1 cellular context compared by ENCODE assay signal in the genomic region with DNA sequence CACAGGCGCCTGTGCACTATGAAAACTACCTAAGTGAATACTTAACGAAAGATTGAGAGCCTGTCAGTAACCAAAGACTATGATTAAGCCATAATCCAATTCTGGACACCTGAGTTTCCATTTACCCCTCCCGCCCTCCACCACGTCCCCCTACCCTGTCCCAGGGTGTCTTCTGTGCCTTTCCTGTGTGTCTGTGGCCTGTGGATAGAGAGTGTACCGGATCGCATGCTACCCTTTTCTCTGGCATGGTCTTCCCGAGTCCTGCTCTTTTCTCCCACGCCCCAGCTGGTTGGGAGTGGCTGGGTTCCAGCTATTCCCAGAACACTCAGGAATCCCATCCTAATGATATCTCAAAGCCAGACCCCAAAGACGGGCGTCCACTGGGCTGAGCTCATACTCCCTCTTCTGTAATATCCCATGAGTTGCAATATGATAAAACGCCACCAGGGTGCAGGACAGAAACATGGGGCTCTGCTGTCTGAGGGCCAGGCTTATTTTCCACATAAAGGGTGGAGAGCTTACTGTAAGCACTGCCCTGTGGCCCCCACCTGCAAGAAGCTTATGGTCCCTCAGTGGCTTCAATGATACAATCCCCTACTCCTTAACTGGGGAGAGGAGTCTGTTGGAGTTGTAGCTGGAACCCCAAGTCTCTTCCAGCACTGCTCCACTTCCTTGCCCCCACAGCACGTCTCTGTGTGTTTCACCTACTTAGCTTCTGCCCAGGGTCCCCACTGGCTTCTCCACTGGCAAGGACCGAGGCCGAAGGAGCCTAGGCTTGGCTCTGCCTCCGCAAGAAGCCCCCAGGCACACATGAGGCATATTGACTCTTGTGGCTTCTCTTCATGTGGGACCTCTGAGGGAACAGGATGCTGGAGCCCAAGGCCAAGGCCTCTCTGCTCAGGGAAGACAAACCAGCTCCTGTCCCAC.
TF ChIP-seq lines count a peak whose summit lies in the region.

No MANE protein-coding gene starts in this region.

TF ChIP-seq in K562, 482 proteins besides CTCF, POLR2A, EP300 and RAD21:
- TF ChIP-seq YY1 (IDR thresholded peaks at IDR 0.05; ENCODE audit: borderline replicate concordance in 1 of 3, control insufficient read depth in 1 of 3, extremely low read depth in 1 of 3, insufficient read depth in 3 of 3, insufficient read length in 1 of 3, insufficient replicate concordance in 2 of 3, low read depth in 1 of 3, low read length in 2 of 3) (peak in 1 of 3 experiments; percentile 14), CHCHD3 (CRISPR knock-in tag; IDR thresholded peaks at IDR 0.05) (no peak), NFE2 (IDR thresholded peaks at IDR 0.05; ENCODE audit: low read depth) (0 out of 2 replicates have a peak, but pooled peaks have one; percentile 4), ZNF143 (CRISPR knock-in tag; IDR thresholded peaks at IDR 0.05) (no peak), FOXK2 (conservative IDR thresholded peaks at IDR 0.05 in 1 of 2, IDR thresholded peaks at IDR 0.05 in 1 of 2; ENCODE audit: low read depth in 2 of 2) (no peak), GATAD2B (IDR thresholded peaks at IDR 0.05; ENCODE audit: borderline replicate concordance) (no peak), PRPF4 (IDR thresholded peaks at IDR 0.05; ENCODE audit: insufficient read depth, low read depth, low read length, poor library complexity, severe bottlenecking) (no peak), KLF16 (IDR thresholded peaks at IDR 0.05) (0 out of 2 replicates have a peak, but pooled peaks have one; percentile 46), SMC3 (conservative IDR thresholded peaks at IDR 0.05; ENCODE audit: insufficient read depth, low read depth, low read length) (peak; percentile 84), MAZ (CRISPR knock-in tag; conservative IDR thresholded peaks at IDR 0.05 in 1 of 2, IDR thresholded peaks at IDR 0.05 in 1 of 2) (0 out of 4 replicates have a peak, but pooled peaks of 1 of the 2 experiments have one; percentile 15), DEAF1 (CRISPR knock-in tag; IDR thresholded peaks at IDR 0.05) (0 out of 2 replicates have a peak, but pooled peaks have one; percentile 30), XRCC5 (IDR thresholded peaks at IDR 0.05; ENCODE audit: low read depth, low read length) (0 out of 2 replicates have a peak, but pooled peaks have one; percentile 46)
- TF ChIP-seq, protein P1, sequence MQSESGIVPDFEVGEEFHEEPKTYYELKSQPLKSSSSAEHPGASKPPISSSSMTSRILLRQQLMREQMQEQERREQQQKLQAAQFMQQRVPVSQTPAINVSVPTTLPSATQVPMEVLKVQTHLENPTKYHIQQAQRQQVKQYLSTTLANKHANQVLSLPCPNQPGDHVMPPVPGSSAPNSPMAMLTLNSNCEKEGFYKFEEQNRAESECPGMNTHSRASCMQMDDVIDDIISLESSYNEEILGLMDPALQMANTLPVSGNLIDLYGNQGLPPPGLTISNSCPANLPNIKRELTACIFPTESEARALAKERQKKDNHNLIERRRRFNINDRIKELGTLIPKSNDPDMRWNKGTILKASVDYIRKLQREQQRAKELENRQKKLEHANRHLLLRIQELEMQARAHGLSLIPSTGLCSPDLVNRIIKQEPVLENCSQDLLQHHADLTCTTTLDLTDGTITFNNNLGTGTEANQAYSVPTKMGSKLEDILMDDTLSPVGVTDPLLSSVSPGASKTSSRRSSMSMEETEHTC (IDR thresholded peaks at IDR 0.05): no peak
- TF ChIP-seq, protein P2, sequence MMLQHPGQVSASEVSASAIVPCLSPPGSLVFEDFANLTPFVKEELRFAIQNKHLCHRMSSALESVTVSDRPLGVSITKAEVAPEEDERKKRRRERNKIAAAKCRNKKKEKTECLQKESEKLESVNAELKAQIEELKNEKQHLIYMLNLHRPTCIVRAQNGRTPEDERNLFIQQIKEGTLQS (IDR thresholded peaks at IDR 0.05): no peak
- TF ChIP-seq, protein P2 (CRISPR knock-in tag; conservative IDR thresholded peaks at IDR 0.05): no peak
TF ChIP-seq in K562: peak in this region for 7.
